Comparison of ENCODE assay signal across 15 cellular contexts in the genomic region with DNA sequence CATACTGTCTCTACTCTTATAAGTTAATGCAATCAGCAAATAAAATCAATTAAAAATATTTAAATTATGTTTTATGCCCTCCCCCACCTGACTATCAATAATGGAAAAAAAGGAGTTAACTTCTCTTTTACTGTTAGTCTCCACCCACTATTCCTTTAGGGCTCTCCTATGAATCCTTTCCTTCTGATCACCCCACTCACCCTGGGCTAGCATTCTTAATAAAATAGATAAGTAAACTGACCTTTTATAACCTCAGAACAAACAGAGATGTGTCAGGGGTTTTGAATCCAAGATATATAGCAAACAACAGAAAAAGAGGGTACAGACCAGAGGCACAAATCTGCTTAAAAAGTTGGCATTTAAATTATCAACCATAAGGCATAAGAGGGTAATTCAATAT.
"Had no signal": no experiment of that assay in that cellular context is flagged by ENCODE, and none has a peak within 500 bp of the region (broad histone marks: within the 10 kb centered on the region; RNA-seq: fewer than 3 reads in every experiment).

No MANE protein-coding gene starts in this region.

- H3K9me3 Mint-ChIP-seq: activated naive CD4-positive, alpha-beta T cell treated with anti-CD3 and anti-CD28 coated beads, Interleukin-2, amount 50 U/mL, for 24 hours; activated T-cell treated with anti-CD3 and anti-CD28 coated beads, Interleukin-2, amount 50 U/mL, for 24 hours; stimulated activated naive CD8-positive, alpha-beta T cell treated with anti-CD3 and anti-CD28 coated beads, Interleukin-15, Interleukin-2, amounts not matched to agents 100 ng/mL and 50 ng/mL, for 24 hours had no signal

- DNase-seq: activated effector memory CD4-positive, alpha-beta T cell treated with Interleukin-2 at 50 U/mL for 16 hours; activated T-cell treated with anti-CD3 and anti-CD28 coated beads, Interleukin-2, amount 50 U/mL, for 24 hours; foreskin melanocyte; heart left ventricle; left ventricle myocardium superior; right cardiac atrium; stimulated activated CD4-positive, alpha-beta T cell treated with anti-CD3 and anti-CD28 coated beads, Interleukin-2, amount 100 ng/mL, for 48 hours; stimulated activated CD8-positive, alpha-beta memory T cell treated with anti-CD3 and anti-CD28 coated beads, Interleukin-4, amount 100 ng/mL, for 48 hours; T-helper 2 cell had no signal

- H3K36me3 ChIP-seq: heart left ventricle had no signal

- H3K36me3 Mint-ChIP-seq: activated naive CD4-positive, alpha-beta T cell treated with anti-CD3 and anti-CD28 coated beads, Interleukin-2, amount 50 U/mL, for 24 hours had no signal

- H3K4me3 Mint-ChIP-seq: activated naive CD4-positive, alpha-beta T cell treated with anti-CD3 and anti-CD28 coated beads, Interleukin-2, amount 50 U/mL, for 24 hours; activated T-cell treated with anti-CD3 and anti-CD28 coated beads, Interleukin-2, amount 50 U/mL, for 24 hours; stimulated activated naive CD8-positive, alpha-beta T cell treated with anti-CD3 and anti-CD28 coated beads, Interleukin-15, Interleukin-2, amounts not matched to agents 100 ng/mL and 50 ng/mL, for 24 hours had no signal

- H3K4me1 Mint-ChIP-seq: activated naive CD4-positive, alpha-beta T cell treated with anti-CD3 and anti-CD28 coated beads, Interleukin-2, amount 50 U/mL, for 24 hours had no signal

- FAIRE-seq: bronchial epithelial cell, keratinocyte, TTC549 had no signal

- ATAC-seq: activated CD4-positive, CD25-positive, alpha-beta regulatory T cell treated with anti-CD3 and anti-CD28 coated beads, Interleukin-2, amount 50 U/mL, for 24 hours; heart left ventricle; left ventricle myocardium superior; right cardiac atrium had no signal

- H3K9me3 ChIP-seq: heart left ventricle had no signal

- H3K27ac Mint-ChIP-seq: activated naive CD4-positive, alpha-beta T cell treated with anti-CD3 and anti-CD28 coated beads, Interleukin-2, amount 50 U/mL, for 24 hours; activated T-cell treated with anti-CD3 and anti-CD28 coated beads, Interleukin-2, amount 50 U/mL, for 24 hours; stimulated activated naive CD8-positive, alpha-beta T cell treated with anti-CD3 and anti-CD28 coated beads, Interleukin-15, Interleukin-2, amounts not matched to agents 100 ng/mL and 50 ng/mL, for 24 hours had no signal

- H3K27me3 ChIP-seq: heart left ventricle had no signal
